ENCODE assay signal across 8 cellular contexts in the genomic region with DNA sequence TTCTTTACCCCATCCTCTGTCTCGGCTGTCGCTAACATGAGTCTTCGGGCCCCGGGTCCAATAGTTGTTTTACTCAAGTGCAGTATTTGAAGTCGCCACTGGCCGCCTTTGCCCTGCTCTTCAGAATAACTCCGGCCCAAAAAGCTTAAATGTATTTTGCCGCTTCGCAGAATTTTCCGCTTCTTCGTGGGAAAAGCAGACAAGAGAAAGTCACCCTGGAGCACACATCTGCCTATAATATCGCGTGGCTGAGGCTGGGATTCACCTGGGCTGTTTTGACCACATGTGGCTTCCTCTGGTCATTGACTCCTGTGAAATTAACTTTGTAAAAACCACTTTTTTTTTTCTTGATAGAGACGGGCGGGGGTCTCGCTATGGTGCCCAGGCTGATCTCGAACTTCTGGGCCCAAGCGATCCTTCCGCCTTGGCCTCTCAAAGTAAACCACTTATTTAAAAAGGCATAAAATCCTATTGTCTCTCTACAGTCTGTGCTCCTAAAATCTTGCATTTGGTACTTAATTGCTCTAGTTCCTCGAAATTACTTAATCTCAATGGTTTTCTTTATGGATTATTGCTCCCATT. TPM values are rescaled to one million over a fixed set of nuclear protein-coding genes. Genes with fewer than 3 reads are reported as not detected.
DNase-seq lines count a peak whose midpoint lies in the region; ATAC-seq and TF ChIP-seq lines count a peak whose summit lies in the region.

No MANE protein-coding gene starts in this region.

- peak overlapping the region; percentile 92 for H3K4me3 Mint-ChIP-seq in T-helper 17 cell

- CTCF ChIA-PET in GM10248 (lab: Yijun Ruan, JAX): interaction anchor here (0.9 to 2.6 kb wide), 6 partner anchors 9 to 218 kb away, joined by 3 to 13 read pairs (median 4); a partner anchor contains a TSS

- H3K27ac Mint-ChIP-seq in T-helper 17 cell: peak overlapping the region; percentile 89

- peaks cover 29% of the 10 kb centered on the region for H3K4me1 Mint-ChIP-seq in T-helper 17 cell

- peak overlapping the region; percentile 81 for H3K4me3 ChIP-seq in fibroblast of villous mesenchyme (ENCODE audit: low read depth, low read length)
- peak overlapping the region; percentile 84 for H3K4me3 ChIP-seq in retinal pigment epithelial cell (ENCODE audit: low read length)

- peaks cover 6% of the 10 kb centered on the region for H3K36me3 Mint-ChIP-seq in T-helper 17 cell (ENCODE audit: low read depth)

- DNase-seq in GM10248 (ENCODE audit: extremely low spot score) (peak; percentile 31), T-helper 17 cell (no peak), fibroblast of villous mesenchyme (ENCODE audit: low read depth) (peak; percentile 28), retinal pigment epithelial cell (ENCODE audit: low read depth) (no peak), NCI-H187 (lab: John Stamatoyannopoulos, UW) (no peak), retina (no peak), DMS79 (lab: John Stamatoyannopoulos, UW) (no peak)

- H3K9me3 ChIP-seq in T-helper 17 cell (ENCODE audit: control insufficient read depth, low read length, poor library complexity, severe bottlenecking): no peaks in the 10 kb centered on the region

- no peak for TF ChIP-seq CTCF in GM10248 (IDR thresholded peaks at IDR 0.05; ENCODE audit: control extremely low read depth, extremely low read depth, low read depth, missing control alignments)
- TF ChIP-seq CTCF in fibroblast of villous mesenchyme (IDR thresholded peaks at IDR 0.05; ENCODE audit: insufficient read depth, low read depth, low read length): no peak
- no peak for TF ChIP-seq CTCF in retinal pigment epithelial cell (conservative IDR thresholded peaks at IDR 0.05; ENCODE audit: low read depth, low read length)

- peak; percentile 3 for ATAC-seq in HG02571 (IDR thresholded peaks at IDR 0.05; ENCODE audit: unreplicated experiment)
- no peak for ATAC-seq in T-helper 17 cell

- POLR2A ChIA-PET in GM10248 (lab: Yijun Ruan, JAX): interaction anchor here (0.6 kb wide), 1 partner anchor 208 kb away, joined by 4 read pairs; no protein-coding TSS in a partner anchor

- H3K27me3 Mint-ChIP-seq in T-helper 17 cell: no peaks in the 10 kb centered on the region

RNA-seq across cellular contexts. Expression of a gene that starts 0.7 kb away (rescaled TPM):
- total RNA-seq in T-helper 17 cell (10 to 100 TPM; 41.2 to 41.7 TPM), fibroblast of villous mesenchyme (28.7 and 31.1 TPM in 2 replicates)

Comparison
In these comparisons a context has a peak if more than half of its experiments do, and no peak if none do; other contexts are left out.
1. DNase-seq: peak in GM10248 (single experiment) and fibroblast of villous mesenchyme (single experiment); none in T-helper 17 cell (0 of 3), retinal pigment epithelial cell (single experiment), NCI-H187 (0 of 2), retina (single experiment) and DMS79 (single experiment).